Comparison of ENCODE assay signal across 23 cellular contexts in the genomic region with DNA sequence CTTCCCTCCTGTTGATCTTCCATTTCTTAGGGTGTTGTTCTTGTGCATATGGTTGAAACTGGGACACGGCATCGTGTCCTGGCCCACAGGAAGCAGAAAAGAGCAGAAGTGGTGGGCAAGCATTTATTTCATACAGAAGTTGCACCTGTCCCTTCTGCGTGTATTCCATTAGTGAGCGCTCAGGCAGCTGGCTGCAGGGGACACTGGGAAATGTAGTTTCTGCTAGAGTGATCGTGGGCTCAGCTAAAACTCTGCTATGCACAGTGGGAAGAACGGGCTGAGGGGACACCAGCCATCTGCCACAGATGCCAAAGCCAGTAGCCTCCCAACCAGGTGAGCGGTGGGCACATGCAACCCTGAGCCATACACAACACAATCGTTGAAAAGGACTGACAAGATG. TPM values are rescaled to one million over a fixed set of nuclear protein-coding genes. Genes with fewer than 3 reads are reported as not detected.
"Had no signal": no experiment of that assay in that cellular context is flagged by ENCODE, and none has a peak within 500 bp of the region (broad histone marks: within the 10 kb centered on the region; RNA-seq: fewer than 3 reads in every experiment).

No MANE protein-coding gene starts in this region.

- H3K9me3 ChIP-seq: left ventricle myocardium inferior, pancreas, prostate gland, sigmoid colon, spleen, tibial nerve, uterus had no signal

- ATAC-seq: natural killer cell treated with Interleukin-12 subunit alpha and Interleukin-12 subunit beta and Interleukin-15 and Interleukin-18, amount 100 ng/mL, for 72 hours; pancreas; right cardiac atrium; stimulated activated memory B cell treated with anti-CD40 and anti-IgM and Interleukin-4, amounts not matched to agents 10 μg/mL and 1 μg/mL and 100 μg/mL, for 72 hours; stimulated activated naive CD8-positive, alpha-beta T cell treated with anti-CD3 and anti-CD28 coated beads, Interleukin-15, amount 100 ng/mL, for 72 hours had no signal

- H3K36me3 ChIP-seq: left ventricle myocardium inferior, pancreas, prostate gland, spleen, tibial nerve, uterus had no signal

- H2AFZ ChIP-seq: hepatocyte had no signal

- H3K4me2 ChIP-seq: hepatocyte had no signal

- DNase-seq: islet precursor cell; left ventricle myocardium inferior; naive B cell; nucleus accumbens; pancreas; posterior cingulate gyrus; retina; sigmoid colon; small intestine; spleen; stimulated activated CD4-positive, alpha-beta T cell treated with anti-CD3 and anti-CD28 coated beads, Interleukin-4, amount 100 ng/mL, for 4 hours; stimulated activated CD8-positive, alpha-beta memory T cell treated with anti-CD3 and anti-CD28 coated beads, Interleukin-4, amount 100 ng/mL, for 48 hours; stimulated activated naive CD4-positive, alpha-beta T cell treated with Interleukin-2 at 50 U/mL for 16 hours; stimulated activated naive CD8-positive, alpha-beta T cell treated with anti-CD3 and anti-CD28 coated beads, Interleukin-15, amount 100 ng/mL, for 72 hours; substantia nigra; uterus had no signal

- H3K4me1 ChIP-seq: left ventricle myocardium inferior, pancreas, prostate gland, sigmoid colon, spleen, tibial nerve, uterus had no signal

- H3K4me3 ChIP-seq: hepatocyte, left ventricle myocardium inferior, lung, pancreas, prostate gland, sigmoid colon, spleen, tibial nerve, uterus had no signal

- H3K79me2 ChIP-seq: hepatocyte had no signal

- H3K27ac ChIP-seq: hepatocyte, left ventricle myocardium inferior, pancreas, prostate gland, sigmoid colon, spleen, tibial nerve, uterus had no signal

- H3K27me3 ChIP-seq: hepatocyte, pancreas, sigmoid colon, tibial nerve, uterus had no signal

RNA-seq across cellular contexts. Expression of a gene that starts 57.4 kb away (rescaled TPM):
- total RNA-seq: natural killer cell treated with Interleukin-12 subunit alpha and Interleukin-12 subunit beta and Interleukin-15 and Interleukin-18, amount 100 ng/mL, for 72 hours had no signal
